2 cellular contexts compared by ENCODE assay signal in the genomic region with DNA sequence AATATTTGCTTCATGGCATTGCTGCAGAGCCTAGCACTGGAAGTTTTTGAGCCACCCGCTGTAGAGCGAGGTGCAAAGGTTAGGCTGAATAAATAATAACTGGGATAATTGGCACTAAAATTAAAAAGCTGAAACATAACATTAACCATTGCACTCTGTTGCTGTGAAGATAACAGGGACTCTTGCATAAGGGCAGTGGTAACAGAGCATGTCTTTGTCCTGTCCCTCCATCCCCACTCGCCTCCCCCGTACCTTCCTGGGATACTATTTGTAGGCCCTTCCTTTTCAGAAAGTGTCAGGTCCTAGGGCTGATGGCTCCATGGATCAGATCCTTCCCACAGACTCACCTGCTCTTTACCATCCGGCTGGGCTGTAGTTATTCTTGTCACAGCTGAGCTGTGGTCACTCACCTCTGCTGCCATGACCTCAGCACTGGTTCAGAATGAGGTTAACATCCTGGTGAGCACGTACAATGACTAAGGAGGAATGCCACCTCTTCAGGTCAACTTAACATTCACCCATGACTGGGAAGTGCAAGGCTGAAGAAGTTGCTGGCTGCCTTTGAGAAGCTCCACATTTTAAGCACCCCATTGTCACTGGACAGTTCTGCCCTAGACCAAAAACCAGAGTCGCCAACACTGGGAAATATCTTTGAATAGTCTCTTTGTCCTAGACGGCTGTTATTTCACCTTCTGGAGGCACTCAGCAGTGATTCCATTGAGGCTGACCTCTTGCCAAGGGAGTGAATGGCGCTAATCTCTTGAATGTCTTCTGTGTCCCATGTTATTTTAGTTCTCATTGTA.
TF ChIP-seq lines count a peak whose summit lies in the region.

No MANE protein-coding gene starts in this region.

TF ChIP-seq in GM23338, 12 proteins besides CTCF, POLR2A, EP300 and RAD21 (continued from another document and continues in another):
- TF ChIP-seq EZH2phosphoT487 (IDR thresholded peaks at IDR 0.05; ENCODE audit: unreplicated experiment): no peak
- no peak for TF ChIP-seq EZH2 (IDR thresholded peaks at IDR 0.05; ENCODE audit: low read depth, unreplicated experiment)
- no peak for TF ChIP-seq POLR2AphosphoS5 (IDR thresholded peaks at IDR 0.05; ENCODE audit: low read depth)
- TF ChIP-seq ZNF462 (CRISPR knock-in tag; IDR thresholded peaks at IDR 0.05): no peak
- TF ChIP-seq, protein P1, sequence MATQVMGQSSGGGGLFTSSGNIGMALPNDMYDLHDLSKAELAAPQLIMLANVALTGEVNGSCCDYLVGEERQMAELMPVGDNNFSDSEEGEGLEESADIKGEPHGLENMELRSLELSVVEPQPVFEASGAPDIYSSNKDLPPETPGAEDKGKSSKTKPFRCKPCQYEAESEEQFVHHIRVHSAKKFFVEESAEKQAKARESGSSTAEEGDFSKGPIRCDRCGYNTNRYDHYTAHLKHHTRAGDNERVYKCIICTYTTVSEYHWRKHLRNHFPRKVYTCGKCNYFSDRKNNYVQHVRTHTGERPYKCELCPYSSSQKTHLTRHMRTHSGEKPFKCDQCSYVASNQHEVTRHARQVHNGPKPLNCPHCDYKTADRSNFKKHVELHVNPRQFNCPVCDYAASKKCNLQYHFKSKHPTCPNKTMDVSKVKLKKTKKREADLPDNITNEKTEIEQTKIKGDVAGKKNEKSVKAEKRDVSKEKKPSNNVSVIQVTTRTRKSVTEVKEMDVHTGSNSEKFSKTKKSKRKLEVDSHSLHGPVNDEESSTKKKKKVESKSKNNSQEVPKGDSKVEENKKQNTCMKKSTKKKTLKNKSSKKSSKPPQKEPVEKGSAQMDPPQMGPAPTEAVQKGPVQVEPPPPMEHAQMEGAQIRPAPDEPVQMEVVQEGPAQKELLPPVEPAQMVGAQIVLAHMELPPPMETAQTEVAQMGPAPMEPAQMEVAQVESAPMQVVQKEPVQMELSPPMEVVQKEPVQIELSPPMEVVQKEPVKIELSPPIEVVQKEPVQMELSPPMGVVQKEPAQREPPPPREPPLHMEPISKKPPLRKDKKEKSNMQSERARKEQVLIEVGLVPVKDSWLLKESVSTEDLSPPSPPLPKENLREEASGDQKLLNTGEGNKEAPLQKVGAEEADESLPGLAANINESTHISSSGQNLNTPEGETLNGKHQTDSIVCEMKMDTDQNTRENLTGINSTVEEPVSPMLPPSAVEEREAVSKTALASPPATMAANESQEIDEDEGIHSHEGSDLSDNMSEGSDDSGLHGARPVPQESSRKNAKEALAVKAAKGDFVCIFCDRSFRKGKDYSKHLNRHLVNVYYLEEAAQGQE (IDR thresholded peaks at IDR 0.05; ENCODE audit: unreplicated experiment): no peak
- TF ChIP-seq ZNF114 (CRISPR knock-in tag; IDR thresholded peaks at IDR 0.05): no peak
- no peak for TF ChIP-seq NANOG (IDR thresholded peaks at IDR 0.05; ENCODE audit: borderline replicate concordance)
- TF ChIP-seq STAT1 (IDR thresholded peaks at IDR 0.05; ENCODE audit: unreplicated experiment): no peak
- no peak for TF ChIP-seq CREB1 (CRISPR knock-in tag; IDR thresholded peaks at IDR 0.05; ENCODE audit: low read depth)

TF ChIP-seq in K562, 482 proteins besides CTCF, POLR2A, EP300 and RAD21 (continued from another document):
- peak; percentile 81; the same call in 1 of the 2 replicates for TF ChIP-seq ZNF24 (IDR thresholded peaks at IDR 0.05)
